ENCODE assay signal across 1 cellular context in the genomic region with DNA sequence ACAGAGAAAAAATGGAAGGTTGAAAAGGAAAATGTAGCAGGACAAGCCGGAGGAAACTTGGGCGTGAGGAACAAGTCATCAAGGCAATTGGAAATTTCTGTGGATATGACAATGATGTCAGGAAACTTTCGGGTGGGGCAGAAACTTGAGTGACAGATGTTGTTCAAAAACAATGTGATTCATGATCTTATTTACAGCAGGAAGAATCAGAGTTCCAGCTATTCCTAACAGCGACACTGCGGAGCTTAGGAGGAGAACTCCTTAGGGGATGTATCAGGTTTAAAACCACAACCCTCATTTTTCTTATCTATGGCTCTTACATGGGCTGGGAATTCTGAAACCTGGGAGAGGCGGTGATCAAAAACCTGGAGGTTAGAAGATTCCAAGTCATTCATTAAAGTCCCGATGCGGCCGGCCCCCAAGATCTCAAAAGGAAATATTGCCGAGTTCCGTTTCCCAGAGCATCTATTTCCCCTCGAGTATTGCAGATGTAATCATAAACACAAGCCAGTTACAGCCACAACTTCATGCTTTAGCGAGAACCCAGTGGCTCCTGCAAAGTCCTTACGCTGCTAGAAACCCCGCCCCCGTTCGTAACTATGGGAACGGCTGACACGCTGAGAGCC.
TF ChIP-seq lines count a peak whose summit lies in the region.

No MANE protein-coding gene starts in this region.

TF ChIP-seq in HepG2, 621 proteins besides CTCF, POLR2A, EP300 and RAD21:
- TF ChIP-seq, protein P1, sequence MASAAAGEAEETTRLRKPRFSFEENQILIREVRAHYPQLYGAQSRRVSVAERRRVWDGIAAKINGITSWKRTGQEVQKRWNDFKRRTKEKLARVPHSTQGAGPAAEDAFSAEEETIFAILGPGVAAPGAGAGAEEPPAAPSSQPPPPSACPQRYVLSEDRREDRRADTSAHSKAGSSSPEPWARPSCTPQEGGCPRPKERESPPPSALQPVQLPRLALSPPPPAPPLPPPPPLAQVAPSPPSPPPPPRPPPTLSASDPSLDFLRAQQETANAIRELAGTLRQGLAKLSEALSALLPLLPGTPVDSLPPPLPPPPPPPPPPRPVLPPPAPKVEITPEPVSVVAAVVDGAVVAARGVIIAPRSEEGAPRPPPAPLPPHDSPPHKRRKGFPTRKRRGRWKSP (CRISPR knock-in tag; IDR thresholded peaks at IDR 0.05), result 0 out of 2 replicates have a peak, but pooled peaks have one; percentile 1
- no peak for TF ChIP-seq ZNF569 (CRISPR knock-in tag; IDR thresholded peaks at IDR 0.05; ENCODE audit: borderline replicate concordance)
- TF ChIP-seq ZNF737 (CRISPR knock-in tag; IDR thresholded peaks at IDR 0.05; ENCODE audit: borderline replicate concordance), result no peak
- TF ChIP-seq ZFP82 (CRISPR knock-in tag; IDR thresholded peaks at IDR 0.05; ENCODE audit: borderline replicate concordance), result 0 out of 2 replicates have a peak, but pooled peaks have one; percentile 8
- TF ChIP-seq HNRNPK (IDR thresholded peaks at IDR 0.05; ENCODE audit: low read depth, low read length, poor library complexity, severe bottlenecking), result no peak
- TF ChIP-seq, protein P2, sequence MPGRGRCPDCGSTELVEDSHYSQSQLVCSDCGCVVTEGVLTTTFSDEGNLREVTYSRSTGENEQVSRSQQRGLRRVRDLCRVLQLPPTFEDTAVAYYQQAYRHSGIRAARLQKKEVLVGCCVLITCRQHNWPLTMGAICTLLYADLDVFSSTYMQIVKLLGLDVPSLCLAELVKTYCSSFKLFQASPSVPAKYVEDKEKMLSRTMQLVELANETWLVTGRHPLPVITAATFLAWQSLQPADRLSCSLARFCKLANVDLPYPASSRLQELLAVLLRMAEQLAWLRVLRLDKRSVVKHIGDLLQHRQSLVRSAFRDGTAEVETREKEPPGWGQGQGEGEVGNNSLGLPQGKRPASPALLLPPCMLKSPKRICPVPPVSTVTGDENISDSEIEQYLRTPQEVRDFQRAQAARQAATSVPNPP (CRISPR knock-in tag; IDR thresholded peaks at IDR 0.05), result peak; percentile 26; the same call in 1 of the 2 replicates
- TF ChIP-seq, protein P3, sequence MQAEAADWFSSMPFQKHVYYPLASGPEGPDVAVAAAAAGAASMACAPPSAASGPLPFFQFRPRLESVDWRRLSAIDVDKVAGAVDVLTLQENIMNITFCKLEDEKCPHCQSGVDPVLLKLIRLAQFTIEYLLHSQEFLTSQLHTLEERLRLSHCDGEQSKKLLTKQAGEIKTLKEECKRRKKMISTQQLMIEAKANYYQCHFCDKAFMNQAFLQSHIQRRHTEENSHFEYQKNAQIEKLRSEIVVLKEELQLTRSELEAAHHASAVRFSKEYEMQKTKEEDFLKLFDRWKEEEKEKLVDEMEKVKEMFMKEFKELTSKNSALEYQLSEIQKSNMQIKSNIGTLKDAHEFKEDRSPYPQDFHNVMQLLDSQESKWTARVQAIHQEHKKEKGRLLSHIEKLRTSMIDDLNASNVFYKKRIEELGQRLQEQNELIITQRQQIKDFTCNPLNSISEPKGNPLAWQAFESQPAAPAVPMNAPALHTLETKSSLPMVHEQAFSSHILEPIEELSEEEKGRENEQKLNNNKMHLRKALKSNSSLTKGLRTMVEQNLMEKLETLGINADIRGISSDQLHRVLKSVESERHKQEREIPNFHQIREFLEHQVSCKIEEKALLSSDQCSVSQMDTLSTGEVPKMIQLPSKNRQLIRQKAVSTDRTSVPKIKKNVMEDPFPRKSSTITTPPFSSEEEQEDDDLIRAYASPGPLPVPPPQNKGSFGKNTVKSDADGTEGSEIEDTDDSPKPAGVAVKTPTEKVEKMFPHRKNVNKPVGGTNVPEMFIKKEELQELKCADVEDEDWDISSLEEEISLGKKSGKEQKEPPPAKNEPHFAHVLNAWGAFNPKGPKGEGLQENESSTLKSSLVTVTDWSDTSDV (CRISPR knock-in tag; IDR thresholded peaks at IDR 0.05), result no peak
- TF ChIP-seq MAFK (conservative IDR thresholded peaks at IDR 0.05 in 1 of 2, IDR thresholded peaks at IDR 0.05 in 1 of 2; ENCODE audit: low read length in 2 of 2), result peak; percentile 24 to 25; a peak in 1 of 4 replicates
- no peak for TF ChIP-seq ZNF577 (CRISPR knock-in tag; IDR thresholded peaks at IDR 0.05; ENCODE audit: borderline replicate concordance, low read depth)
- TF ChIP-seq, protein P4, sequence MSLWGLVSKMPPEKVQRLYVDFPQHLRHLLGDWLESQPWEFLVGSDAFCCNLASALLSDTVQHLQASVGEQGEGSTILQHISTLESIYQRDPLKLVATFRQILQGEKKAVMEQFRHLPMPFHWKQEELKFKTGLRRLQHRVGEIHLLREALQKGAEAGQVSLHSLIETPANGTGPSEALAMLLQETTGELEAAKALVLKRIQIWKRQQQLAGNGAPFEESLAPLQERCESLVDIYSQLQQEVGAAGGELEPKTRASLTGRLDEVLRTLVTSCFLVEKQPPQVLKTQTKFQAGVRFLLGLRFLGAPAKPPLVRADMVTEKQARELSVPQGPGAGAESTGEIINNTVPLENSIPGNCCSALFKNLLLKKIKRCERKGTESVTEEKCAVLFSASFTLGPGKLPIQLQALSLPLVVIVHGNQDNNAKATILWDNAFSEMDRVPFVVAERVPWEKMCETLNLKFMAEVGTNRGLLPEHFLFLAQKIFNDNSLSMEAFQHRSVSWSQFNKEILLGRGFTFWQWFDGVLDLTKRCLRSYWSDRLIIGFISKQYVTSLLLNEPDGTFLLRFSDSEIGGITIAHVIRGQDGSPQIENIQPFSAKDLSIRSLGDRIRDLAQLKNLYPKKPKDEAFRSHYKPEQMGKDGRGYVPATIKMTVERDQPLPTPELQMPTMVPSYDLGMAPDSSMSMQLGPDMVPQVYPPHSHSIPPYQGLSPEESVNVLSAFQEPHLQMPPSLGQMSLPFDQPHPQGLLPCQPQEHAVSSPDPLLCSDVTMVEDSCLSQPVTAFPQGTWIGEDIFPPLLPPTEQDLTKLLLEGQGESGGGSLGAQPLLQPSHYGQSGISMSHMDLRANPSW (CRISPR knock-in tag; IDR thresholded peaks at IDR 0.05; ENCODE audit: borderline replicate concordance), result 0 out of 2 replicates have a peak, but pooled peaks have one; percentile 31
- TF ChIP-seq RFX3 (CRISPR knock-in tag; IDR thresholded peaks at IDR 0.05), result peak; percentile 92
